ENCODE assay signal across 8 cellular contexts in genomic region chr12:62933871-62934798, GRCh38. TPM values are rescaled to one million over a fixed set of nuclear protein-coding genes. Genes with fewer than 3 reads are reported as not detected.
DNase-seq lines count a peak whose midpoint lies in the region; ATAC-seq, FAIRE-seq and TF ChIP-seq lines count a peak whose summit lies in the region.

No MANE protein-coding gene starts in this region.

- H3K27ac ChIP-seq in CD4-positive, alpha-beta memory T cell (ENCODE audit: low read depth, low read length) = no peak overlapping the region
- H3K27ac ChIP-seq in OCI-LY3 (ENCODE audit: low read length) (no peak overlapping the region), kidney (ENCODE audit: low read depth in 2 of 2, low read length in 2 of 2) (peak overlapping the region; percentile 73 to 80)

- no peaks in the 10 kb centered on the region for H3K79me2 ChIP-seq in OCI-LY3 (ENCODE audit: low read length)

- peaks cover 12% of the 10 kb centered on the region for H3K27me3 ChIP-seq in CD4-positive, alpha-beta memory T cell (ENCODE audit: insufficient read depth, low read length)
- H3K27me3 ChIP-seq in OCI-LY3 (ENCODE audit: low read depth, low read length) (peaks cover 25% of the 10 kb centered on the region), bronchial epithelial cell (ENCODE audit: control insufficient read depth, insufficient read depth, low read length) (peaks cover 16% of the 10 kb centered on the region)

- peaks cover 20% of the 10 kb centered on the region for H3K4me1 ChIP-seq in CD4-positive, alpha-beta memory T cell (ENCODE audit: insufficient read depth, low read length)
- H3K4me1 ChIP-seq in OCI-LY3 (ENCODE audit: low read length) = peaks cover 12% of the 10 kb centered on the region; the same call in 1 of the 2 replicates
- H3K4me1 ChIP-seq in kidney (ENCODE audit: control insufficient read depth in 1 of 2, insufficient read depth in 1 of 2, low read depth in 1 of 2, low read length in 2 of 2) = peaks cover 0 to 4% of the 10 kb centered on the region in 2 donors

- FAIRE-seq in bronchial epithelial cell (lab: Jason Lieb, UNC) (no peak), kidney (lab: Jason Lieb, UNC) (no peak)

- H3K36me3 Mint-ChIP-seq in CD4-positive, alpha-beta memory T cell = no peaks in the 10 kb centered on the region

- POLR2A ChIA-PET in CD4-positive, alpha-beta memory T cell (lab: Charles Lee; ENCODE audit: partially characterized antibody) = no interaction called here

- TF ChIP-seq CTCF in OCI-LY3 (IDR thresholded peaks at IDR 0.05; ENCODE audit: low read depth, low read length) (peak; percentile 13), bronchial epithelial cell (IDR thresholded peaks at IDR 0.05; ENCODE audit: insufficient read depth, low read length, severe bottlenecking) (no peak), kidney (IDR thresholded peaks at IDR 0.05; ENCODE audit: borderline replicate concordance, extremely low read depth, insufficient read depth) (no peak)

- peak overlapping the region; percentile 77 for H2AFZ ChIP-seq in OCI-LY3 (ENCODE audit: low read depth, low read length)

- no peaks in the 10 kb centered on the region for H3K36me3 ChIP-seq in CD4-positive, alpha-beta memory T cell (ENCODE audit: insufficient read depth, low read length)
- H3K36me3 ChIP-seq in OCI-LY3 (replicated peaks; ENCODE audit: low read depth, low read length) (no peaks in the 10 kb centered on the region), bronchial epithelial cell (ENCODE audit: control insufficient read depth, insufficient read depth, low read length) (no peaks in the 10 kb centered on the region), kidney (ENCODE audit: control insufficient read depth in 1 of 2, insufficient read depth in 2 of 2, low read length in 2 of 2) (no peaks in the 10 kb centered on the region)

- CTCF ChIA-PET in CD4-positive, alpha-beta memory T cell (lab: Charles Lee; ENCODE audit: partially characterized antibody) = no interaction called here

- H3K4me3 ChIP-seq in CD4-positive, alpha-beta memory T cell (ENCODE audit: low read length in 2 of 2) = peak overlapping the region in 1 of 2 donors; percentile 14
- H3K4me3 ChIP-seq in OCI-LY3 (ENCODE audit: low read length) = peak overlapping the region; percentile 93
- peak overlapping the region; percentile 51 for H3K4me3 ChIP-seq in bronchial epithelial cell (ENCODE audit: low read depth, low read length)
- H3K4me3 ChIP-seq in kidney (ENCODE audit: low read length in 2 of 2) = peak overlapping the region; percentile 86 to 91

- peaks cover 5% of the 10 kb centered on the region; the same call in 1 of the 2 replicates for H4K20me1 ChIP-seq in OCI-LY3 (ENCODE audit: insufficient read depth, low read length)

- intact Hi-C loops in CD4-positive, alpha-beta memory T cell (cut with micrococcal nuclease) = no loop called here
- intact Hi-C loops in kidney (cut with DNase I) = no loop called here

- H3K27ac Mint-ChIP-seq in CD4-positive, alpha-beta memory T cell = no peak overlapping the region

- peaks cover 9 to 15% (median 13%) of the 10 kb centered on the region in 4 donors for H3K4me1 Mint-ChIP-seq in CD4-positive, alpha-beta memory T cell

- H3K4me3 Mint-ChIP-seq in CD4-positive, alpha-beta memory T cell = peak overlapping the region; percentile 79 to 92 (median 84)

- H3K4me2 ChIP-seq in OCI-LY3 (ENCODE audit: low read length) = peak overlapping the region; percentile 88

- ATAC-seq in GM18868 (IDR thresholded peaks at IDR 0.05; ENCODE audit: unreplicated experiment) = peak; percentile 27
- ATAC-seq in HG03103 (IDR thresholded peaks at IDR 0.05; ENCODE audit: low read depth, unreplicated experiment) = peak; percentile 29

- H3K9ac ChIP-seq in OCI-LY3 (ENCODE audit: low read length) (peak overlapping the region; percentile 73), kidney (ENCODE audit: low read length in 2 of 2) (peak overlapping the region; percentile 46 to 92)

- DNase-seq in CD4-positive, alpha-beta memory T cell = peak in 3 of 5 donors; percentile 0 to 2 (median 1)
- DNase-seq in bronchial epithelial cell (ENCODE audit: low read depth) (no peak), kidney (peak; percentile 82), NCI-H2081 treated with DMSO at 0.1 percent for 48 hours (lab: John Stamatoyannopoulos, UW) (no peak)
- DNase-seq in stimulated activated CD8-positive, alpha-beta memory T cell treated with anti-CD3 and anti-CD28 coated beads, Interleukin-4, amount 100 ng/mL, for 48 hours = peak; percentile 35

- H3K9me3 ChIP-seq in CD4-positive, alpha-beta memory T cell (ENCODE audit: control insufficient read depth in 1 of 2, low read length in 2 of 2) = no peaks in the 10 kb centered on the region
- H3K9me3 ChIP-seq in OCI-LY3 (ENCODE audit: insufficient read depth, low read length) (no peaks in the 10 kb centered on the region), kidney (ENCODE audit: control insufficient read depth in 1 of 2, low read length in 2 of 2) (no peaks in the 10 kb centered on the region)

- H3K9me3 Mint-ChIP-seq in CD4-positive, alpha-beta memory T cell = peaks cover 0 to 3% (median 0%) of the 10 kb centered on the region in 8 donors

- peaks cover 29 to 41% of the 10 kb centered on the region in 2 donors for H3K27me3 Mint-ChIP-seq in CD4-positive, alpha-beta memory T cell

RNA-seq across cellular contexts. Expression of gene PPM1H, which starts 0.8 kb away (rescaled TPM):
- under 1 TPM; 0.06 to 0.14 TPM for total RNA-seq in CD4-positive, alpha-beta memory T cell
- not detected for polyA plus RNA-seq in CD4-positive, alpha-beta memory T cell
- total RNA-seq in bronchial epithelial cell (0.79 and 0.90 TPM in 2 replicates), kidney (25.0 TPM)
- polyA plus RNA-seq in kidney (ENCODE audit: insufficient read depth, low read depth, low replicate concordance) = 8.7 TPM

Comparison
In these comparisons a context has a peak if more than half of its experiments do, and no peak if none do; other contexts are left out.
1. DNase-seq: peak in CD4-positive, alpha-beta memory T cell (3 of 5), kidney (single experiment) and stimulated activated CD8-positive, alpha-beta memory T cell treated with anti-CD3 and anti-CD28 coated beads, Interleukin-4, amount 100 ng/mL, for 48 hours (single experiment); none in bronchial epithelial cell (single experiment) and NCI-H2081 treated with DMSO at 0.1 percent for 48 hours (single experiment).
2. H3K27ac ChIP-seq: peak in kidney (2 of 2); none in CD4-positive, alpha-beta memory T cell (single experiment) and OCI-LY3 (single experiment).
3. RNA of gene PPM1H, which starts 0.8 kb away (total RNA-seq): 25.0 TPM in kidney (single experiment); 0.79 to 0.90 TPM in bronchial epithelial cell and 0.06 to 0.14 TPM in CD4-positive, alpha-beta memory T cell; every median in the first group is over 10 times any median in the second.